17 cellular contexts compared by ENCODE assay signal in the genomic region with DNA sequence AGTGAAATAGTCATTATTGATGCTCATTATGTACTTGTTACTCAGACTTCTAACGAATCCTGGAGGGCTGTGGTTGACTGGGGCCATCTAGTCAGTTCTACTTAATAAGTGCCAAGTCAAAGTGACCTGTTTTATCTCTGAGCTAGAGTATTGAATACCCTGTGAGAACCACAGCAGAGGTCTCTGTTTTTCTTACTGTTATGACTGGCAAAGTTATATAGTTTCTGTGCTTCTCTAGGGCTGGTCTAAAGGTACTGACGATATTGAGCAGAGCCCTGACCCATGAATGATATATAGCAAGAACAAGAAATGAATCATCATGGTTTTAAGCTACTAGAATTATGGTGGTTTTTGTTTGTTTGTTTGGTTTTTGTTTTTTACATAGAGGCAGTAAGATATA.
DNase-seq lines count a peak whose midpoint lies in the region; ATAC-seq and TF ChIP-seq lines count a peak whose summit lies in the region.
"Had no signal": no experiment of that assay in that cellular context is flagged by ENCODE, and none has a peak within 500 bp of the region (broad histone marks: within the 10 kb centered on the region; RNA-seq: fewer than 3 reads in every experiment).

No MANE protein-coding gene starts in this region.

- no peak overlapping the region for H3K4me3 Mint-ChIP-seq in nephron progenitor cell
- H3K4me3 Mint-ChIP-seq: B cell, neural crest cell had no signal

- TF ChIP-seq POLR2A in GM18505 (IDR thresholded peaks at IDR 0.05; ENCODE audit: borderline replicate concordance, extremely low read depth, insufficient read depth, insufficient read length) (no peak), lower leg skin (IDR thresholded peaks at IDR 0.05) (no peak)

- intact Hi-C loops in lower leg skin (cut with DNase I; ENCODE audit: low total_unique reads): no loop called here

- DNase-seq in lower leg skin (ENCODE audit: low spot score in 2 of 2) (no peak), DMS153 treated with DMSO at 0.1 percent for 48 hours (lab: John Stamatoyannopoulos, UW; ENCODE audit: unreplicated experiment) (no peak), nephron progenitor cell (no peak), NCI-H1048 (lab: John Stamatoyannopoulos, UW) (no peak)
- DNase-seq: activated gamma-delta T cell treated with Interleukin-2 at 50 U/mL for 16 hours, body of pancreas, NCI-H2081, Right ventricle myocardium superior, sigmoid colon, T-helper 9 cell had no signal

- no peaks in the 10 kb centered on the region for H3K36me3 Mint-ChIP-seq in nephron progenitor cell (ENCODE audit: low read depth)

- ATAC-seq in GM18505 (IDR thresholded peaks at IDR 0.05; ENCODE audit: unreplicated experiment) (peak; percentile 82), GM19452 (IDR thresholded peaks at IDR 0.05; ENCODE audit: unreplicated experiment) (peak; percentile 90), HG02852 (IDR thresholded peaks at IDR 0.05; ENCODE audit: unreplicated experiment) (peak; percentile 98), HG03457 (IDR thresholded peaks at IDR 0.05; ENCODE audit: unreplicated experiment) (peak; percentile 77)
- ATAC-seq: body of pancreas had no signal

- TF ChIP-seq CTCF in lower leg skin (IDR thresholded peaks at IDR 0.05): no peak
- no peak for TF ChIP-seq CTCF in nephron progenitor cell (IDR thresholded peaks at IDR 0.05)

- no peaks in the 10 kb centered on the region for H3K9me3 Mint-ChIP-seq in nephron progenitor cell
- H3K9me3 Mint-ChIP-seq: neural crest cell had no signal

- no peaks in the 10 kb centered on the region for H3K27me3 Mint-ChIP-seq in nephron progenitor cell (ENCODE audit: low read depth, poor library complexity)
- H3K27me3 Mint-ChIP-seq: B cell had no signal

- H3K4me1 Mint-ChIP-seq in nephron progenitor cell: no peaks in the 10 kb centered on the region
- H3K4me1 Mint-ChIP-seq: B cell had no signal

- WGBS in lower leg skin, 2 donors: 73 to 79% methylated on average over 2 of the region's 2 CpGs

- no peak overlapping the region for H3K27ac Mint-ChIP-seq in nephron progenitor cell
- H3K27ac Mint-ChIP-seq: B cell had no signal

- H3K4me3 ChIP-seq in lower leg skin (ENCODE audit: low read depth, poor library complexity, severe bottlenecking): no peak overlapping the region
- H3K4me3 ChIP-seq: body of pancreas, lung, sigmoid colon had no signal
